ENCODE assay signal across 31 cellular contexts in genomic region chr2:159640176-159640575, GRCh38.
"Had no signal": no experiment of that assay in that cellular context is flagged by ENCODE, and none has a peak within 500 bp of the region (broad histone marks: within the 10 kb centered on the region; RNA-seq: fewer than 3 reads in every experiment).

No MANE protein-coding gene starts in this region.

- H3K4me3 Mint-ChIP-seq: activated naive CD4-positive, alpha-beta T cell treated with anti-CD3 and anti-CD28 coated beads for 36 hours; activated naive CD8-positive, alpha-beta T cell treated with anti-CD3 and anti-CD28 coated beads for 36 hours; activated T-helper 1 cell treated with anti-CD3 and anti-CD28 coated beads, Interleukin-12 subunit alpha, Interleukin-12 subunit beta, Interleukin-2, Interleukin-4 antibody, amounts not matched to agents 30 ng/mL and 10 ng/mL and 1 ng/mL, durations not matched to agents 14 hours and 24 hours and 36 hours; immature natural killer cell; naive thymus-derived CD8-positive, alpha-beta T cell; neural crest cell; stimulated activated naive B cell treated with anti-CD40 and anti-IgM and Interleukin-4, amounts not matched to agents 10 μg/mL and 1 μg/mL and 100 μg/mL, for 72 hours; T-helper 1 cell treated with Interleukin-12 subunit alpha and Interleukin-12 subunit beta and Interleukin-4 antibody, amounts not matched to agents 30 μg/mL and 1 μg/mL, for 36 hours had no signal

- H3K27me3 ChIP-seq: heart left ventricle, right atrium auricular region, stomach, thyroid gland, upper lobe of right lung had no signal

- H3K9me3 Mint-ChIP-seq: T-helper 1 cell treated with Interleukin-12 subunit alpha and Interleukin-12 subunit beta and Interleukin-4 antibody, amounts not matched to agents 30 μg/mL and 1 μg/mL, for 36 hours had no signal

- H3K4me1 ChIP-seq: right atrium auricular region had no signal

- DNase-seq: activated CD4-positive, alpha-beta T cell treated with anti-CD3 and anti-CD28 coated beads for 48 hours; activated CD4-positive, alpha-beta T cell treated with anti-CD3 and anti-CD28 coated beads, Interleukin-2, amount 50 U/mL, for 48 hours; activated CD8-positive, alpha-beta memory T cell treated with anti-CD3 and anti-CD28 coated beads, Interleukin-2, amount 50 U/mL, for 4 hours; activated effector memory CD4-positive, alpha-beta T cell treated with anti-CD3 and anti-CD28 coated beads, Interleukin-2, amount 50 U/mL, for 16 hours; activated naive CD4-positive, alpha-beta T cell treated with anti-CD3 and anti-CD28 coated beads for 36 hours; activated naive CD8-positive, alpha-beta T cell treated with anti-CD3 and anti-CD28 coated beads for 36 hours; activated T-cell treated with anti-CD3 and anti-CD28 coated beads, Interleukin-2, amount 50 U/mL, for 1 hour; amniotic stem cell; central memory CD4-positive, alpha-beta T cell; dermis blood vessel endothelial cell; effector CD4-positive, alpha-beta T cell; foreskin fibroblast; heart left ventricle; hypothalamus; immature natural killer cell; midbrain; naive thymus-derived CD8-positive, alpha-beta T cell; nucleus accumbens; stimulated activated CD4-positive, alpha-beta T cell treated with anti-CD3 and anti-CD28 coated beads, Interleukin-15, amount 100 ng/mL, for 24 hours; stimulated activated CD4-positive, alpha-beta T cell treated with anti-CD3 and anti-CD28 coated beads, Interleukin-2, amount 100 ng/mL, for 24 hours; stimulated activated naive B cell treated with anti-CD40 and anti-IgM and Interleukin-4, amounts not matched to agents 10 μg/mL and 1 μg/mL and 100 μg/mL, for 72 hours; stomach; SW 1271; T-helper 9 cell; thyroid gland; upper lobe of right lung; WERI-Rb-1 had no signal

- H3K9me3 ChIP-seq: stomach, thyroid gland had no signal

- H3K4me1 Mint-ChIP-seq: activated naive CD8-positive, alpha-beta T cell treated with anti-CD3 and anti-CD28 coated beads for 36 hours; immature natural killer cell; neural crest cell had no signal

- H3K36me3 ChIP-seq: heart left ventricle, right atrium auricular region, stomach, thyroid gland, upper lobe of right lung, WERI-Rb-1 had no signal

- H3K27me3 Mint-ChIP-seq: activated naive CD8-positive, alpha-beta T cell treated with anti-CD3 and anti-CD28 coated beads for 36 hours; naive thymus-derived CD8-positive, alpha-beta T cell; stimulated activated naive B cell treated with anti-CD40 and anti-IgM and Interleukin-4, amounts not matched to agents 10 μg/mL and 1 μg/mL and 100 μg/mL, for 72 hours had no signal

- H3K4me3 ChIP-seq: heart left ventricle, right atrium auricular region, stomach, thyroid gland, upper lobe of right lung had no signal

- H3K27ac ChIP-seq: heart left ventricle, right atrium auricular region, stomach, thyroid gland, upper lobe of right lung, WERI-Rb-1 had no signal

- H3K27ac Mint-ChIP-seq: activated naive CD4-positive, alpha-beta T cell treated with anti-CD3 and anti-CD28 coated beads for 36 hours; activated naive CD8-positive, alpha-beta T cell treated with anti-CD3 and anti-CD28 coated beads for 36 hours; activated T-helper 1 cell treated with anti-CD3 and anti-CD28 coated beads, Interleukin-12 subunit alpha, Interleukin-12 subunit beta, Interleukin-2, Interleukin-4 antibody, amounts not matched to agents 30 ng/mL and 10 ng/mL and 1 ng/mL, durations not matched to agents 14 hours and 24 hours and 36 hours; immature natural killer cell; naive thymus-derived CD8-positive, alpha-beta T cell; stimulated activated naive B cell treated with anti-CD40 and anti-IgM and Interleukin-4, amounts not matched to agents 10 μg/mL and 1 μg/mL and 100 μg/mL, for 72 hours; T-helper 1 cell treated with Interleukin-12 subunit alpha and Interleukin-12 subunit beta and Interleukin-4 antibody, amounts not matched to agents 30 μg/mL and 1 μg/mL, for 36 hours had no signal
